In genomic region chr1:212302745-212303383, GRCh38 we compare ENCODE assay signal across 15 cellular contexts. TPM values are rescaled to one million over a fixed set of nuclear protein-coding genes. Genes with fewer than 3 reads are reported as not detected.
A peak's percentile ranks its signal among the peaks of the same experiment; 100 is the strongest.
DNase-seq lines count a peak whose midpoint lies in the region; ATAC-seq, FAIRE-seq and TF ChIP-seq lines count a peak whose summit lies in the region.
"Had no signal": no experiment of that assay in that cellular context is flagged by ENCODE, and none has a peak within 500 bp of the region (broad histone marks: within the 10 kb centered on the region; RNA-seq: fewer than 3 reads in every experiment).

No MANE protein-coding gene starts in this region.

- DNase-seq in D721Med (ENCODE audit: insufficient read length, low spot score) (no peak), H54 (ENCODE audit: insufficient read length, low spot score) (no peak), cardiac fibroblast (ENCODE audit: low read depth in 2 of 2) (peak; percentile 63 to 80), non-pigmented ciliary epithelial cell (ENCODE audit: low read depth) (peak; percentile 41), NCI-H1694 treated with DMSO at 0.1 percent for 48 hours (lab: John Stamatoyannopoulos, UW) (no peak), COLO668 (lab: John Stamatoyannopoulos, UW; ENCODE audit: unreplicated experiment) (no peak), MG63 (no peak)
- DNase-seq: activated naive CD4-positive, alpha-beta T cell treated with anti-CD3 and anti-CD28 coated beads for 36 hours; NCI-H1048; NCI-H2107; retina; SW 1271 had no signal

- H3K4me3 ChIP-seq in cardiac fibroblast (replicated peaks in 1 of 2; ENCODE audit: low read depth in 2 of 2, low read length in 2 of 2), result no peak overlapping the region
- H3K4me3 ChIP-seq in MG63, result no peak overlapping the region
- H3K4me3 ChIP-seq: BLaER1 treated with 17β-estradiol and CSF1 and Interleukin-3, amounts not matched to agents 10 nM and 100 nM had no signal

- ATAC-seq in HG02973 (IDR thresholded peaks at IDR 0.05; ENCODE audit: unreplicated experiment), result no peak

- H3K9me3 ChIP-seq in MG63, result no peaks in the 10 kb centered on the region

- no peaks in the 10 kb centered on the region for H3K27me3 ChIP-seq in MG63
- H3K27me3 ChIP-seq: BLaER1 treated with 17β-estradiol and CSF1 and Interleukin-3, amounts not matched to agents 10 nM and 100 nM had no signal

- TF ChIP-seq POLR2A in H54 (IDR thresholded peaks at IDR 0.05; ENCODE audit: low read depth, low read length), result no peak

- H3K36me3 ChIP-seq in MG63, result no peaks in the 10 kb centered on the region

- TF ChIP-seq CTCF in D721Med (IDR thresholded peaks at IDR 0.05; ENCODE audit: insufficient read depth, missing control alignments) (no peak), cardiac fibroblast (IDR thresholded peaks at IDR 0.05; ENCODE audit: low read depth, low read length) (no peak)

- FAIRE-seq in D721Med (lab: Jason Lieb, UNC) (peak; percentile 11), H54 (lab: Jason Lieb, UNC) (peak; percentile 43)
- FAIRE-seq: endometrium had no signal

RNA-seq across cellular contexts. Expression of gene PPP2R5A, which starts 17.7 kb away (rescaled TPM):
- 23.6 and 40.7 TPM in 2 replicates for total RNA-seq in MG63 (2014; rRNA removed; shearing (Covaris generic); ENCODE audit: low replicate concordance)

Comparison
In these comparisons a context has a peak if more than half of its experiments do, and no peak if none do; other contexts are left out.
1. DNase-seq: peak in cardiac fibroblast (2 of 2) and non-pigmented ciliary epithelial cell (single experiment); none in D721Med (single experiment), H54 (single experiment), NCI-H1694 treated with DMSO at 0.1 percent for 48 hours (single experiment), COLO668 (single experiment) and MG63 (single experiment).